In the genomic region with DNA sequence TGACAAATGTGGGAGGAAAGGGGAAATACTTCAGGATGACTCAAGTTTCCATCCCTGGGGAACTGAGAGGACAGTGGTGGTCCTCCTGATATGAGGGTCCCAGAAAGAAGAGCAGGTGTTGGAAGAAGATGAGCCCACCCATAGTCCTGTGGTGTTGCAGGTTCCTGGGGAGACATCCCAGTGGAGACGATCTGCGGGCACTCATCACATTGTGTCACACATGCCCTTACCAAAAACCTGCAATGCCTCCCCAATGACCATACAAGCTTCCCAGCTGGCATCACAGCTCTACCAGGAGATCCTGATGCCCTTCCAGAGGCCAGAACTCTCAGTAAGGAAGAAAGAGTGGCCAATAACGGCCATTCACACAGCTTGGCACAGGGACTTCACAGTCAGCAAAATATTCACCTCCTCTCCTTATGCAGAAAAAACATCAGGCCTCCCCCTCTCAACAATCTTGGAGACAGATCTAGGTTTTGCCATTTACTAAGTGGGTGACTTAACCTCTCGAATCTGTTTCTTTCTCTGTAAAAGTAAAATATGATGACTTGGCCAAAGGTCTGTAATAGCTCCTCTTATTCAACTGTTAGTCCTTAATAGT, we compare ENCODE assay signal across 1 cellular context.
TF ChIP-seq lines count a peak whose summit lies in the region.

No MANE protein-coding gene starts in this region.

TF ChIP-seq in SK-N-SH, 30 proteins besides CTCF, POLR2A, EP300 and RAD21:
- no peak for TF ChIP-seq ELF1 (IDR thresholded peaks at IDR 0.05)
